ENCODE assay signal across 23 cellular contexts in genomic region chr22:43200555-43200954, GRCh38.
"Had no signal": no experiment of that assay in that cellular context is flagged by ENCODE, and none has a peak within 500 bp of the region (broad histone marks: within the 10 kb centered on the region; RNA-seq: fewer than 3 reads in every experiment).

No MANE protein-coding gene starts in this region.

- H3K9me3 Mint-ChIP-seq: activated B cell treated with CpG ODN at 0.5 μM for 24 hours; activated CD8-positive, alpha-beta T cell treated with anti-CD3 and anti-CD28 coated beads for 36 hours; activated naive CD4-positive, alpha-beta T cell treated with anti-CD3 and anti-CD28 coated beads for 36 hours; activated naive CD4-positive, alpha-beta T cell treated with anti-CD3 and anti-CD28 coated beads, Interleukin-2, amount 50 U/mL, for 24 hours; activated naive CD8-positive, alpha-beta T cell treated with anti-CD3 and anti-CD28 coated beads for 36 hours; activated naive CD8-positive, alpha-beta T cell treated with anti-CD3 and anti-CD28 coated beads, Interleukin-2, amount 50 U/mL, for 24 hours; activated T-cell treated with anti-CD3 and anti-CD28 coated beads, Interleukin-2, amount 50 U/mL, for 4 hours; activated T-helper 17 cell treated with anti-CD3 and anti-CD28 coated beads, Interleukin-2, amount 50 U/mL, for 72 hours had no signal

- DNase-seq: activated B cell treated with CpG ODN at 0.5 μM for 24 hours; activated CD4-positive, alpha-beta T cell treated with anti-CD3 and anti-CD28 coated beads for 48 hours; activated CD4-positive, alpha-beta T cell treated with anti-CD3 and anti-CD28 coated beads, Interleukin-2, amount 50 U/mL, for 1 hour; activated CD4-positive, alpha-beta T cell treated with anti-CD3 and anti-CD28 coated beads, Interleukin-2, amount 50 U/mL, for 48 hours; activated CD8-positive, alpha-beta memory T cell treated with anti-CD3 and anti-CD28 coated beads for 24 hours; activated CD8-positive, alpha-beta T cell treated with anti-CD3 and anti-CD28 coated beads for 36 hours; activated effector memory CD4-positive, alpha-beta T cell treated with Interleukin-2 at 50 U/mL for 16 hours; activated naive CD4-positive, alpha-beta T cell treated with anti-CD3 and anti-CD28 coated beads for 36 hours; activated naive CD8-positive, alpha-beta T cell treated with anti-CD3 and anti-CD28 coated beads for 36 hours; activated naive CD8-positive, alpha-beta T cell treated with anti-CD3 and anti-CD28 coated beads, Interleukin-2, amount 50 U/mL, for 24 hours; activated T-cell treated with anti-CD3 and anti-CD28 coated beads, Interleukin-2, amount 50 U/mL, for 4 hours; adrenal gland; amygdala; aorta; body of pancreas; colonic mucosa; effector CD8-positive, alpha-beta T cell; foreskin fibroblast; head of caudate nucleus; T1000; WERI-Rb-1 had no signal

- H3K36me3 Mint-ChIP-seq: activated naive CD4-positive, alpha-beta T cell treated with anti-CD3 and anti-CD28 coated beads, Interleukin-2, amount 50 U/mL, for 24 hours; activated naive CD8-positive, alpha-beta T cell treated with anti-CD3 and anti-CD28 coated beads for 36 hours had no signal

- H3K4me1 Mint-ChIP-seq: activated B cell treated with CpG ODN at 0.5 μM for 24 hours; activated naive CD4-positive, alpha-beta T cell treated with anti-CD3 and anti-CD28 coated beads, Interleukin-2, amount 50 U/mL, for 24 hours; activated naive CD8-positive, alpha-beta T cell treated with anti-CD3 and anti-CD28 coated beads, Interleukin-2, amount 50 U/mL, for 24 hours; activated T-helper 17 cell treated with anti-CD3 and anti-CD28 coated beads, Interleukin-2, amount 50 U/mL, for 72 hours had no signal

- H3K4me3 Mint-ChIP-seq: activated B cell treated with CpG ODN at 0.5 μM for 24 hours; activated CD8-positive, alpha-beta T cell treated with anti-CD3 and anti-CD28 coated beads for 36 hours; activated naive CD4-positive, alpha-beta T cell treated with anti-CD3 and anti-CD28 coated beads for 36 hours; activated naive CD4-positive, alpha-beta T cell treated with anti-CD3 and anti-CD28 coated beads, Interleukin-2, amount 50 U/mL, for 24 hours; activated naive CD8-positive, alpha-beta T cell treated with anti-CD3 and anti-CD28 coated beads for 36 hours; activated naive CD8-positive, alpha-beta T cell treated with anti-CD3 and anti-CD28 coated beads, Interleukin-2, amount 50 U/mL, for 24 hours; activated T-cell treated with anti-CD3 and anti-CD28 coated beads, Interleukin-2, amount 50 U/mL, for 4 hours; activated T-helper 17 cell treated with anti-CD3 and anti-CD28 coated beads, Interleukin-2, amount 50 U/mL, for 72 hours had no signal

- H3K27ac Mint-ChIP-seq: activated B cell treated with CpG ODN at 0.5 μM for 24 hours; activated CD8-positive, alpha-beta T cell treated with anti-CD3 and anti-CD28 coated beads for 36 hours; activated naive CD4-positive, alpha-beta T cell treated with anti-CD3 and anti-CD28 coated beads for 36 hours; activated naive CD4-positive, alpha-beta T cell treated with anti-CD3 and anti-CD28 coated beads, Interleukin-2, amount 50 U/mL, for 24 hours; activated naive CD8-positive, alpha-beta T cell treated with anti-CD3 and anti-CD28 coated beads for 36 hours; activated naive CD8-positive, alpha-beta T cell treated with anti-CD3 and anti-CD28 coated beads, Interleukin-2, amount 50 U/mL, for 24 hours; activated T-helper 17 cell treated with anti-CD3 and anti-CD28 coated beads, Interleukin-2, amount 50 U/mL, for 72 hours had no signal

- H3K27me3 Mint-ChIP-seq: activated CD8-positive, alpha-beta T cell treated with anti-CD3 and anti-CD28 coated beads for 36 hours; activated naive CD4-positive, alpha-beta T cell treated with anti-CD3 and anti-CD28 coated beads, Interleukin-2, amount 50 U/mL, for 24 hours; activated T-helper 17 cell treated with anti-CD3 and anti-CD28 coated beads, Interleukin-2, amount 50 U/mL, for 72 hours had no signal
